ENCODE assay signal across 1 cellular context in genomic region chr17:76452646-76453430, GRCh38.
A peak's percentile ranks its signal among the peaks of the same experiment; 100 is the strongest.
TF ChIP-seq lines count a peak whose summit lies in the region.

Gene UBE2O, minus strand, starts transcription at chr17:76453152. Its CDS starts 11 bp downstream, at chr17:76453141.

TF ChIP-seq in HepG2, 621 proteins besides CTCF, POLR2A, EP300 and RAD21 (continued from another document and continues in another):
- 0 out of 2 replicates have a peak, but pooled peaks have one; percentile 11 for TF ChIP-seq HIC2 (CRISPR knock-in tag; IDR thresholded peaks at IDR 0.05; ENCODE audit: low read depth)
- TF ChIP-seq XRCC5 (optimal IDR thresholded peaks at IDR 0.05; ENCODE audit: low read length): peak; percentile 63
- TF ChIP-seq, protein P1, sequence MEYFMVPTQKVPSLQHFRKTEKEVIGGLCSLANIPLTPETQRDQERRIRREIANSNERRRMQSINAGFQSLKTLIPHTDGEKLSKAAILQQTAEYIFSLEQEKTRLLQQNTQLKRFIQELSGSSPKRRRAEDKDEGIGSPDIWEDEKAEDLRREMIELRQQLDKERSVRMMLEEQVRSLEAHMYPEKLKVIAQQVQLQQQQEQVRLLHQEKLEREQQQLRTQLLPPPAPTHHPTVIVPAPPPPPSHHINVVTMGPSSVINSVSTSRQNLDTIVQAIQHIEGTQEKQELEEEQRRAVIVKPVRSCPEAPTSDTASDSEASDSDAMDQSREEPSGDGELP (IDR thresholded peaks at IDR 0.05; ENCODE audit: borderline replicate concordance, low read depth): no peak
- TF ChIP-seq GLMP (CRISPR knock-in tag; IDR thresholded peaks at IDR 0.05; ENCODE audit: borderline replicate concordance): no peak
- TF ChIP-seq KAT2B (IDR thresholded peaks at IDR 0.05; ENCODE audit: borderline replicate concordance, low read depth, low read length): no peak
- TF ChIP-seq ZNF136 (CRISPR knock-in tag; IDR thresholded peaks at IDR 0.05; ENCODE audit: low read depth): no peak
- 0 out of 2 replicates have a peak, but pooled peaks have one; percentile 41 for TF ChIP-seq ZNF773 (CRISPR knock-in tag; IDR thresholded peaks at IDR 0.05; ENCODE audit: borderline replicate concordance)
- no peak for TF ChIP-seq KMT2B (CRISPR knock-in tag; IDR thresholded peaks at IDR 0.05)
- TF ChIP-seq ZNF124 (CRISPR knock-in tag; IDR thresholded peaks at IDR 0.05): no peak; the same call in 1 of the 2 replicates
- TF ChIP-seq SCMH1 (CRISPR knock-in tag; IDR thresholded peaks at IDR 0.05; ENCODE audit: borderline replicate concordance): no peak
- TF ChIP-seq TRIM24 (CRISPR knock-in tag; IDR thresholded peaks at IDR 0.05): no peak
- TF ChIP-seq ZZZ3 (CRISPR knock-in tag; IDR thresholded peaks at IDR 0.05; ENCODE audit: borderline replicate concordance): no peak
- TF ChIP-seq ZSCAN31 (CRISPR knock-in tag; IDR thresholded peaks at IDR 0.05; ENCODE audit: low read depth): peak; percentile 96
- TF ChIP-seq FIP1L1 (IDR thresholded peaks at IDR 0.05; ENCODE audit: borderline replicate concordance, insufficient read depth, low read depth, low read length): no peak
- no peak for TF ChIP-seq ZNF274 (CRISPR knock-in tag; IDR thresholded peaks at IDR 0.05)
- peak; percentile 95; the same call in 1 of the 2 replicates for TF ChIP-seq ZNF446 (CRISPR knock-in tag; IDR thresholded peaks at IDR 0.05)
- 0 out of 2 replicates have a peak, but pooled peaks have one; percentile 5 for TF ChIP-seq PITX1 (CRISPR knock-in tag; IDR thresholded peaks at IDR 0.05)
- no peak for TF ChIP-seq ZNF761 (CRISPR knock-in tag; conservative IDR thresholded peaks at IDR 0.05)
- no peak for TF ChIP-seq ZNF577 (CRISPR knock-in tag; IDR thresholded peaks at IDR 0.05; ENCODE audit: borderline replicate concordance, low read depth)
- TF ChIP-seq, protein P2, sequence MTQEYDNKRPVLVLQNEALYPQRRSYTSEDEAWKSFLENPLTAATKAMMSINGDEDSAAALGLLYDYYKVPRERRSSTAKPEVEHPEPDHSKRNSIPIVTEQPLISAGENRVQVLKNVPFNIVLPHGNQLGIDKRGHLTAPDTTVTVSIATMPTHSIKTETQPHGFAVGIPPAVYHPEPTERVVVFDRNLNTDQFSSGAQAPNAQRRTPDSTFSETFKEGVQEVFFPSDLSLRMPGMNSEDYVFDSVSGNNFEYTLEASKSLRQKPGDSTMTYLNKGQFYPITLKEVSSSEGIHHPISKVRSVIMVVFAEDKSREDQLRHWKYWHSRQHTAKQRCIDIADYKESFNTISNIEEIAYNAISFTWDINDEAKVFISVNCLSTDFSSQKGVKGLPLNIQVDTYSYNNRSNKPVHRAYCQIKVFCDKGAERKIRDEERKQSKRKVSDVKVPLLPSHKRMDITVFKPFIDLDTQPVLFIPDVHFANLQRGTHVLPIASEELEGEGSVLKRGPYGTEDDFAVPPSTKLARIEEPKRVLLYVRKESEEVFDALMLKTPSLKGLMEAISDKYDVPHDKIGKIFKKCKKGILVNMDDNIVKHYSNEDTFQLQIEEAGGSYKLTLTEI (CRISPR knock-in tag; conservative IDR thresholded peaks at IDR 0.05): no peak
- no peak for TF ChIP-seq ZSCAN12 (CRISPR knock-in tag; IDR thresholded peaks at IDR 0.05)
- no peak for TF ChIP-seq PHF5A (CRISPR knock-in tag; IDR thresholded peaks at IDR 0.05; ENCODE audit: low read depth, unreplicated experiment)
- TF ChIP-seq, protein P3, sequence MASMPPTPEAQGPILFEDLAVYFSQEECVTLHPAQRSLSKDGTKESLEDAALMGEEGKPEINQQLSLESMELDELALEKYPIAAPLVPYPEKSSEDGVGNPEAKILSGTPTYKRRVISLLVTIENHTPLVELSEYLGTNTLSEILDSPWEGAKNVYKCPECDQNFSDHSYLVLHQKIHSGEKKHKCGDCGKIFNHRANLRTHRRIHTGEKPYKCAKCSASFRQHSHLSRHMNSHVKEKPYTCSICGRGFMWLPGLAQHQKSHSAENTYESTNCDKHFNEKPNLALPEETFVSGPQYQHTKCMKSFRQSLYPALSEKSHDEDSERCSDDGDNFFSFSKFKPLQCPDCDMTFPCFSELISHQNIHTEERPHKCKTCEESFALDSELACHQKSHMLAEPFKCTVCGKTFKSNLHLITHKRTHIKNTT (CRISPR knock-in tag; IDR thresholded peaks at IDR 0.05): no peak
- TF ChIP-seq SYNCRIP (IDR thresholded peaks at IDR 0.05; ENCODE audit: insufficient read depth, low read depth, low read length): no peak
- TF ChIP-seq, protein P4, sequence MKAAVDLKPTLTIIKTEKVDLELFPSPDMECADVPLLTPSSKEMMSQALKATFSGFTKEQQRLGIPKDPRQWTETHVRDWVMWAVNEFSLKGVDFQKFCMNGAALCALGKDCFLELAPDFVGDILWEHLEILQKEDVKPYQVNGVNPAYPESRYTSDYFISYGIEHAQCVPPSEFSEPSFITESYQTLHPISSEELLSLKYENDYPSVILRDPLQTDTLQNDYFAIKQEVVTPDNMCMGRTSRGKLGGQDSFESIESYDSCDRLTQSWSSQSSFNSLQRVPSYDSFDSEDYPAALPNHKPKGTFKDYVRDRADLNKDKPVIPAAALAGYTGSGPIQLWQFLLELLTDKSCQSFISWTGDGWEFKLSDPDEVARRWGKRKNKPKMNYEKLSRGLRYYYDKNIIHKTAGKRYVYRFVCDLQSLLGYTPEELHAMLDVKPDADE (CRISPR knock-in tag; IDR thresholded peaks at IDR 0.05): peak; percentile 17; the same call in 1 of the 2 replicates
- TF ChIP-seq ZNF607 (CRISPR knock-in tag; IDR thresholded peaks at IDR 0.05; ENCODE audit: borderline replicate concordance): no peak
- TF ChIP-seq, protein P5, sequence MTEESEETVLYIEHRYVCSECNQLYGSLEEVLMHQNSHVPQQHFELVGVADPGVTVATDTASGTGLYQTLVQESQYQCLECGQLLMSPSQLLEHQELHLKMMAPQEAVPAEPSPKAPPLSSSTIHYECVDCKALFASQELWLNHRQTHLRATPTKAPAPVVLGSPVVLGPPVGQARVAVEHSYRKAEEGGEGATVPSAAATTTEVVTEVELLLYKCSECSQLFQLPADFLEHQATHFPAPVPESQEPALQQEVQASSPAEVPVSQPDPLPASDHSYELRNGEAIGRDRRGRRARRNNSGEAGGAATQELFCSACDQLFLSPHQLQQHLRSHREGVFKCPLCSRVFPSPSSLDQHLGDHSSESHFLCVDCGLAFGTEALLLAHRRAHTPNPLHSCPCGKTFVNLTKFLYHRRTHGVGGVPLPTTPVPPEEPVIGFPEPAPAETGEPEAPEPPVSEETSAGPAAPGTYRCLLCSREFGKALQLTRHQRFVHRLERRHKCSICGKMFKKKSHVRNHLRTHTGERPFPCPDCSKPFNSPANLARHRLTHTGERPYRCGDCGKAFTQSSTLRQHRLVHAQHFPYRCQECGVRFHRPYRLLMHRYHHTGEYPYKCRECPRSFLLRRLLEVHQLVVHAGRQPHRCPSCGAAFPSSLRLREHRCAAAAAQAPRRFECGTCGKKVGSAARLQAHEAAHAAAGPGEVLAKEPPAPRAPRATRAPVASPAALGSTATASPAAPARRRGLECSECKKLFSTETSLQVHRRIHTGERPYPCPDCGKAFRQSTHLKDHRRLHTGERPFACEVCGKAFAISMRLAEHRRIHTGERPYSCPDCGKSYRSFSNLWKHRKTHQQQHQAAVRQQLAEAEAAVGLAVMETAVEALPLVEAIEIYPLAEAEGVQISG (CRISPR knock-in tag; IDR thresholded peaks at IDR 0.05): peak; percentile 67
- TF ChIP-seq LBX2 (CRISPR knock-in tag; IDR thresholded peaks at IDR 0.05; ENCODE audit: borderline replicate concordance): no peak
- no peak for TF ChIP-seq ZNF33A (CRISPR knock-in tag; IDR thresholded peaks at IDR 0.05; ENCODE audit: borderline replicate concordance)
- no peak for TF ChIP-seq TBP (CRISPR knock-in tag; IDR thresholded peaks at IDR 0.05)
- TF ChIP-seq TOE1 (CRISPR knock-in tag; IDR thresholded peaks at IDR 0.05): no peak
- TF ChIP-seq NFE2L2 (IDR thresholded peaks at IDR 0.05; ENCODE audit: low read length): no peak
- peak; percentile 89 for TF ChIP-seq SAP130 (CRISPR knock-in tag; IDR thresholded peaks at IDR 0.05; ENCODE audit: low read depth)
- no peak for TF ChIP-seq RARA (CRISPR knock-in tag; IDR thresholded peaks at IDR 0.05)
- TF ChIP-seq ATRX (CRISPR knock-in tag; IDR thresholded peaks at IDR 0.05; ENCODE audit: borderline replicate concordance): no peak
- TF ChIP-seq, protein P6, sequence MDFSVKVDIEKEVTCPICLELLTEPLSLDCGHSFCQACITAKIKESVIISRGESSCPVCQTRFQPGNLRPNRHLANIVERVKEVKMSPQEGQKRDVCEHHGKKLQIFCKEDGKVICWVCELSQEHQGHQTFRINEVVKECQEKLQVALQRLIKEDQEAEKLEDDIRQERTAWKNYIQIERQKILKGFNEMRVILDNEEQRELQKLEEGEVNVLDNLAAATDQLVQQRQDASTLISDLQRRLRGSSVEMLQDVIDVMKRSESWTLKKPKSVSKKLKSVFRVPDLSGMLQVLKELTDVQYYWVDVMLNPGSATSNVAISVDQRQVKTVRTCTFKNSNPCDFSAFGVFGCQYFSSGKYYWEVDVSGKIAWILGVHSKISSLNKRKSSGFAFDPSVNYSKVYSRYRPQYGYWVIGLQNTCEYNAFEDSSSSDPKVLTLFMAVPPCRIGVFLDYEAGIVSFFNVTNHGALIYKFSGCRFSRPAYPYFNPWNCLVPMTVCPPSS (IDR thresholded peaks at IDR 0.05): no peak
- TF ChIP-seq ZNF512B (CRISPR knock-in tag; IDR thresholded peaks at IDR 0.05; ENCODE audit: borderline replicate concordance): no peak
- 0 out of 2 replicates have a peak, but pooled peaks have one; percentile 30 for TF ChIP-seq ZNF891 (CRISPR knock-in tag; IDR thresholded peaks at IDR 0.05)
- TF ChIP-seq, protein P7, sequence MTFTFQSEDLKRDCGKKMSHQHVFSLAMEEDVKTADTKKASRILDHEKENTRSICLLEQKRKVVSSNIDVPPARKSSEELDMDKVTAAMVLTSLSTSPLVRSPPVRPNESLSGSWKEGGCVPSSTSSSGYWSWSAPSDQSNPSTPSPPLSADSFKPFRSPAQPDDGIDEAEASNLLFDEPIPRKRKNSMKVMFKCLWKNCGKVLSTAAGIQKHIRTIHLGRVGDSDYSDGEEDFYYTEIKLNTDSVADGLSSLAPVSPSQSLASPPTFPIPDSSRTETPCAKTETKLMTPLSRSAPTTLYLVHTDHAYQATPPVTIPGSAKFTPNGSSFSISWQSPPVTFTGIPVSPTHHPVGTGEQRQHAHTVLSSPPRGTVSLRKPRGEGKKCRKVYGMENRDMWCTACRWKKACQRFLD (CRISPR knock-in tag; IDR thresholded peaks at IDR 0.05; ENCODE audit: borderline replicate concordance): peak; percentile 67; the same call in 1 of the 2 replicates
- no peak for TF ChIP-seq ZNF883 (CRISPR knock-in tag; IDR thresholded peaks at IDR 0.05; ENCODE audit: not compliant biosample characterization)
- TF ChIP-seq ZNF362 (CRISPR knock-in tag; IDR thresholded peaks at IDR 0.05; ENCODE audit: borderline replicate concordance): no peak
